1 cellular context compared by ENCODE assay signal in the genomic region with DNA sequence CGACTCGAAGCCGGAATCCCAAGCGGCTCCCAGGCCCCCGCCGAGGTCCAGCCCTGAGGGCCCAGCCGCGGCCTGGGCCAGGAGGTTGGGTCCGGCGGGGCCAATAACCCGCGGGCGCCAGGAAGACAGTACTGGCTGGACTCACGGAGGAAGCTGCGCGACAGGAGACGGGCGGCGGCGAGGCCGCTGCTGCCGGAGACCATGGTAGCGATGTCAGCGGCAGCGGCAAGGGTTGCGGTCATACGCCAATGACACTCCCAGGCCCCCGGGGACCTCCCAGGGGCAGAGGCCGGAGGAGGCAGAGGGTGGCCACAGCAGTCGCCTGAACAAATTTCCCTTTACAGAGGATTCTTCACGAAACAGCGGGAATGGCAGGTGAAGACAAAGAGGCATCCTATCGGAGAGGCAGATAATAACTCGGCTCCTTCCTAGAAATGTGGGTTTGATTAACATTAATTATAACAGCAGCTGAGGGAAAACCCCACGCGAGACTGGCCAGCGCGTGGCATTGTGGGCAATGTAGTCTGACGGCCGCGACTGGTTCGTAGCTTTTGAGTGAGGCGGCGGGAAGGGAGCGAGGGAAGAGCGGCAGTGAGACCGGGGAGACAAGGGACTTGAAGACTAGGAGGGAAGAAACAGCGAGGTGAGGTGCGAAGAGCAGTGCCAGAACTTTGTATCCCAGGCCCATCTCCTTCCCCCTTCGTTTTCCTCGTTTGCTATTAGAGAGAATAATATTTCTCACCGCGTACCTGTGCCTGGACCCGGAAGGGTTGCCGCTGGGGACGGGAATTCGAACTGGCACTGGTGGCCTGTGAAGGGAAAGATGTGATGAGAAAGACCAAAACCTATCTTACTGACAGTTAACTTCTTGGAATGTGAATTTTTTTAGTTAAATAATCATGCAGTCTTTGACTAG.
TF ChIP-seq lines count a peak whose summit lies in the region.

A gene (minus strand): TSS at position 253 of the 916 bp plus-strand sequence. CDS start 11 bp downstream, at position 242.

TF ChIP-seq in HepG2, 621 proteins besides CTCF, POLR2A, EP300 and RAD21 (continued from another document and continues in another):
- TF ChIP-seq, protein P1, sequence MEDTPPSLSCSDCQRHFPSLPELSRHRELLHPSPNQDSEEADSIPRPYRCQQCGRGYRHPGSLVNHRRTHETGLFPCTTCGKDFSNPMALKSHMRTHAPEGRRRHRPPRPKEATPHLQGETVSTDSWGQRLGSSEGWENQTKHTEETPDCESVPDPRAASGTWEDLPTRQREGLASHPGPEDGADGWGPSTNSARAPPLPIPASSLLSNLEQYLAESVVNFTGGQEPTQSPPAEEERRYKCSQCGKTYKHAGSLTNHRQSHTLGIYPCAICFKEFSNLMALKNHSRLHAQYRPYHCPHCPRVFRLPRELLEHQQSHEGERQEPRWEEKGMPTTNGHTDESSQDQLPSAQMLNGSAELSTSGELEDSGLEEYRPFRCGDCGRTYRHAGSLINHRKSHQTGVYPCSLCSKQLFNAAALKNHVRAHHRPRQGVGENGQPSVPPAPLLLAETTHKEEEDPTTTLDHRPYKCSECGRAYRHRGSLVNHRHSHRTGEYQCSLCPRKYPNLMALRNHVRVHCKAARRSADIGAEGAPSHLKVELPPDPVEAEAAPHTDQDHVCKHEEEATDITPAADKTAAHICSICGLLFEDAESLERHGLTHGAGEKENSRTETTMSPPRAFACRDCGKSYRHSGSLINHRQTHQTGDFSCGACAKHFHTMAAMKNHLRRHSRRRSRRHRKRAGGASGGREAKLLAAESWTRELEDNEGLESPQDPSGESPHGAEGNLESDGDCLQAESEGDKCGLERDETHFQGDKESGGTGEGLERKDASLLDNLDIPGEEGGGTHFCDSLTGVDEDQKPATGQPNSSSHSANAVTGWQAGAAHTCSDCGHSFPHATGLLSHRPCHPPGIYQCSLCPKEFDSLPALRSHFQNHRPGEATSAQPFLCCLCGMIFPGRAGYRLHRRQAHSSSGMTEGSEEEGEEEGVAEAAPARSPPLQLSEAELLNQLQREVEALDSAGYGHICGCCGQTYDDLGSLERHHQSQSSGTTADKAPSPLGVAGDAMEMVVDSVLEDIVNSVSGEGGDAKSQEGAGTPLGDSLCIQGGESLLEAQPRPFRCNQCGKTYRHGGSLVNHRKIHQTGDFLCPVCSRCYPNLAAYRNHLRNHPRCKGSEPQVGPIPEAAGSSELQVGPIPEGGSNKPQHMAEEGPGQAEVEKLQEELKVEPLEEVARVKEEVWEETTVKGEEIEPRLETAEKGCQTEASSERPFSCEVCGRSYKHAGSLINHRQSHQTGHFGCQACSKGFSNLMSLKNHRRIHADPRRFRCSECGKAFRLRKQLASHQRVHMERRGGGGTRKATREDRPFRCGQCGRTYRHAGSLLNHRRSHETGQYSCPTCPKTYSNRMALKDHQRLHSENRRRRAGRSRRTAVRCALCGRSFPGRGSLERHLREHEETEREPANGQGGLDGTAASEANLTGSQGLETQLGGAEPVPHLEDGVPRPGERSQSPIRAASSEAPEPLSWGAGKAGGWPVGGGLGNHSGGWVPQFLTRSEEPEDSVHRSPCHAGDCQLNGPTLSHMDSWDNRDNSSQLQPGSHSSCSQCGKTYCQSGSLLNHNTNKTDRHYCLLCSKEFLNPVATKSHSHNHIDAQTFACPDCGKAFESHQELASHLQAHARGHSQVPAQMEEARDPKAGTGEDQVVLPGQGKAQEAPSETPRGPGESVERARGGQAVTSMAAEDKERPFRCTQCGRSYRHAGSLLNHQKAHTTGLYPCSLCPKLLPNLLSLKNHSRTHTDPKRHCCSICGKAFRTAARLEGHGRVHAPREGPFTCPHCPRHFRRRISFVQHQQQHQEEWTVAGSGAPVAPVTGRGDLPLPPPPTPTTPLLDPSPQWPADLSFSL (CRISPR knock-in tag; IDR thresholded peaks at IDR 0.05): no peak
- TF ChIP-seq ZNF674 (CRISPR knock-in tag; IDR thresholded peaks at IDR 0.05; ENCODE audit: low read depth): no peak
- no peak for TF ChIP-seq ZNF792 (CRISPR knock-in tag; IDR thresholded peaks at IDR 0.05)
- TF ChIP-seq SMARCE1 (IDR thresholded peaks at IDR 0.05; ENCODE audit: borderline replicate concordance): no peak
- TF ChIP-seq, protein P2, sequence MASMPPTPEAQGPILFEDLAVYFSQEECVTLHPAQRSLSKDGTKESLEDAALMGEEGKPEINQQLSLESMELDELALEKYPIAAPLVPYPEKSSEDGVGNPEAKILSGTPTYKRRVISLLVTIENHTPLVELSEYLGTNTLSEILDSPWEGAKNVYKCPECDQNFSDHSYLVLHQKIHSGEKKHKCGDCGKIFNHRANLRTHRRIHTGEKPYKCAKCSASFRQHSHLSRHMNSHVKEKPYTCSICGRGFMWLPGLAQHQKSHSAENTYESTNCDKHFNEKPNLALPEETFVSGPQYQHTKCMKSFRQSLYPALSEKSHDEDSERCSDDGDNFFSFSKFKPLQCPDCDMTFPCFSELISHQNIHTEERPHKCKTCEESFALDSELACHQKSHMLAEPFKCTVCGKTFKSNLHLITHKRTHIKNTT (CRISPR knock-in tag; IDR thresholded peaks at IDR 0.05): no peak
- no peak; the same call in 1 of the 2 replicates for TF ChIP-seq ZBTB3 (CRISPR knock-in tag; IDR thresholded peaks at IDR 0.05; ENCODE audit: borderline replicate concordance, low read depth)
- no peak for TF ChIP-seq ZNF432 (CRISPR knock-in tag; IDR thresholded peaks at IDR 0.05; ENCODE audit: borderline replicate concordance)
- TF ChIP-seq ZNF101 (CRISPR knock-in tag; IDR thresholded peaks at IDR 0.05; ENCODE audit: borderline replicate concordance, low read depth): no peak
- TF ChIP-seq ZNF430 (CRISPR knock-in tag; IDR thresholded peaks at IDR 0.05): no peak
- TF ChIP-seq CREM (IDR thresholded peaks at IDR 0.05): peak; percentile 97
- TF ChIP-seq CREM (CRISPR knock-in tag; IDR thresholded peaks at IDR 0.05): no peak
- TF ChIP-seq RBM22 (optimal IDR thresholded peaks at IDR 0.05; ENCODE audit: low read length): no peak
- TF ChIP-seq EZH2 (conservative IDR thresholded peaks at IDR 0.05; ENCODE audit: low read depth, low read length): no peak
- no peak for TF ChIP-seq PRMT3 (CRISPR knock-in tag; IDR thresholded peaks at IDR 0.05; ENCODE audit: borderline replicate concordance, low read depth)
- TF ChIP-seq, protein P3, sequence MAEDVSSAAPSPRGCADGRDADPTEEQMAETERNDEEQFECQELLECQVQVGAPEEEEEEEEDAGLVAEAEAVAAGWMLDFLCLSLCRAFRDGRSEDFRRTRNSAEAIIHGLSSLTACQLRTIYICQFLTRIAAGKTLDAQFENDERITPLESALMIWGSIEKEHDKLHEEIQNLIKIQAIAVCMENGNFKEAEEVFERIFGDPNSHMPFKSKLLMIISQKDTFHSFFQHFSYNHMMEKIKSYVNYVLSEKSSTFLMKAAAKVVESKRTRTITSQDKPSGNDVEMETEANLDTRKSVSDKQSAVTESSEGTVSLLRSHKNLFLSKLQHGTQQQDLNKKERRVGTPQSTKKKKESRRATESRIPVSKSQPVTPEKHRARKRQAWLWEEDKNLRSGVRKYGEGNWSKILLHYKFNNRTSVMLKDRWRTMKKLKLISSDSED (CRISPR knock-in tag; IDR thresholded peaks at IDR 0.05): no peak
- TF ChIP-seq, protein P4, sequence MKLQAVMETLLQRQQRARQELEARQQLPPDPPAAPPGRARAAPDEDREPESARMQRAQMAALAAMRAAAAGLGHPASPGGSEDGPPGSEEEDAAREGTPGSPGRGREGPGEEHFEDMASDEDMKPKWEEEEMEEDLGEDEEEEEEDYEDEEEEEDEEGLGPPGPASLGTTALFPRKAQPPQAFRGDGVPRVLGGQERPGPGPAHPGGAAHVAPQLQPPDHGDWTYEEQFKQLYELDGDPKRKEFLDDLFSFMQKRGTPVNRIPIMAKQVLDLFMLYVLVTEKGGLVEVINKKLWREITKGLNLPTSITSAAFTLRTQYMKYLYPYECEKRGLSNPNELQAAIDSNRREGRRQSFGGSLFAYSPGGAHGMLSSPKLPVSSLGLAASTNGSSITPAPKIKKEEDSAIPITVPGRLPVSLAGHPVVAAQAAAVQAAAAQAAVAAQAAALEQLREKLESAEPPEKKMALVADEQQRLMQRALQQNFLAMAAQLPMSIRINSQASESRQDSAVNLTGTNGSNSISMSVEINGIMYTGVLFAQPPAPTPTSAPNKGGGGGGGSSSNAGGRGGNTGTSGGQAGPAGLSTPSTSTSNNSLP (IDR thresholded peaks at IDR 0.05; ENCODE audit: low read depth, low read length): peak; percentile 98
- peak; percentile 83 for TF ChIP-seq RBM39 (IDR thresholded peaks at IDR 0.05; ENCODE audit: low read depth, low read length, poor library complexity, severe bottlenecking)
- TF ChIP-seq, protein P5, sequence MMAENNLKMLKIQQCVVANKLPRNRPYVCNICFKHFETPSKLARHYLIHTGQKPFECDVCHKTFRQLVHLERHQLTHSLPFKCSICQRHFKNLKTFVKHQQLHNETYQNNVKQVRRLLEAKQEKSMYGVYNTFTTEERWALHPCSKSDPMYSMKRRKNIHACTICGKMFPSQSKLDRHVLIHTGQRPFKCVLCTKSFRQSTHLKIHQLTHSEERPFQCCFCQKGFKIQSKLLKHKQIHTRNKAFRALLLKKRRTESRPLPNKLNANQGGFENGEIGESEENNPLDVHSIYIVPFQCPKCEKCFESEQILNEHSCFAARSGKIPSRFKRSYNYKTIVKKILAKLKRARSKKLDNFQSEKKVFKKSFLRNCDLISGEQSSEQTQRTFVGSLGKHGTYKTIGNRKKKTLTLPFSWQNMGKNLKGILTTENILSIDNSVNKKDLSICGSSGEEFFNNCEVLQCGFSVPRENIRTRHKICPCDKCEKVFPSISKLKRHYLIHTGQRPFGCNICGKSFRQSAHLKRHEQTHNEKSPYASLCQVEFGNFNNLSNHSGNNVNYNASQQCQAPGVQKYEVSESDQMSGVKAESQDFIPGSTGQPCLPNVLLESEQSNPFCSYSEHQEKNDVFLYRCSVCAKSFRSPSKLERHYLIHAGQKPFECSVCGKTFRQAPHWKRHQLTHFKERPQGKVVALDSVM (CRISPR knock-in tag; IDR thresholded peaks at IDR 0.05): peak; percentile 52; the same call in 1 of the 2 replicates
- peak; percentile 42; the same call in 1 of the 2 replicates for TF ChIP-seq ZNF768 (CRISPR knock-in tag; IDR thresholded peaks at IDR 0.05)
- TF ChIP-seq ZSCAN21 (CRISPR knock-in tag; IDR thresholded peaks at IDR 0.05; ENCODE audit: borderline replicate concordance): no peak
- TF ChIP-seq, protein P6, sequence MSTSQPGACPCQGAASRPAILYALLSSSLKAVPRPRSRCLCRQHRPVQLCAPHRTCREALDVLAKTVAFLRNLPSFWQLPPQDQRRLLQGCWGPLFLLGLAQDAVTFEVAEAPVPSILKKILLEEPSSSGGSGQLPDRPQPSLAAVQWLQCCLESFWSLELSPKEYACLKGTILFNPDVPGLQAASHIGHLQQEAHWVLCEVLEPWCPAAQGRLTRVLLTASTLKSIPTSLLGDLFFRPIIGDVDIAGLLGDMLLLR (CRISPR knock-in tag; IDR thresholded peaks at IDR 0.05): no peak
- TF ChIP-seq, protein P7, sequence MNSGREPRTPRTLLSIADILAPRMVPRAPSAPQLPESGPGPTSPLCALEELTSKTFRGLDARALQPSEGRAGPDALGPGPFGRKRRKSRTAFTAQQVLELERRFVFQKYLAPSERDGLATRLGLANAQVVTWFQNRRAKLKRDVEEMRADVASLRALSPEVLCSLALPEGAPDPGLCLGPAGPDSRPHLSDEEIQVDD (CRISPR knock-in tag; IDR thresholded peaks at IDR 0.05; ENCODE audit: borderline replicate concordance): no peak
- TF ChIP-seq XRCC5 (optimal IDR thresholded peaks at IDR 0.05; ENCODE audit: low read length): peak; percentile 13
- TF ChIP-seq ZC3H4 (CRISPR knock-in tag; IDR thresholded peaks at IDR 0.05; ENCODE audit: borderline replicate concordance): no peak
- 0 out of 2 replicates have a peak, but pooled peaks have one; percentile 41 for TF ChIP-seq ZNF775 (CRISPR knock-in tag; IDR thresholded peaks at IDR 0.05; ENCODE audit: borderline replicate concordance)
- no peak for TF ChIP-seq ZNF329 (CRISPR knock-in tag; IDR thresholded peaks at IDR 0.05; ENCODE audit: low read depth)
- TF ChIP-seq, protein P8, sequence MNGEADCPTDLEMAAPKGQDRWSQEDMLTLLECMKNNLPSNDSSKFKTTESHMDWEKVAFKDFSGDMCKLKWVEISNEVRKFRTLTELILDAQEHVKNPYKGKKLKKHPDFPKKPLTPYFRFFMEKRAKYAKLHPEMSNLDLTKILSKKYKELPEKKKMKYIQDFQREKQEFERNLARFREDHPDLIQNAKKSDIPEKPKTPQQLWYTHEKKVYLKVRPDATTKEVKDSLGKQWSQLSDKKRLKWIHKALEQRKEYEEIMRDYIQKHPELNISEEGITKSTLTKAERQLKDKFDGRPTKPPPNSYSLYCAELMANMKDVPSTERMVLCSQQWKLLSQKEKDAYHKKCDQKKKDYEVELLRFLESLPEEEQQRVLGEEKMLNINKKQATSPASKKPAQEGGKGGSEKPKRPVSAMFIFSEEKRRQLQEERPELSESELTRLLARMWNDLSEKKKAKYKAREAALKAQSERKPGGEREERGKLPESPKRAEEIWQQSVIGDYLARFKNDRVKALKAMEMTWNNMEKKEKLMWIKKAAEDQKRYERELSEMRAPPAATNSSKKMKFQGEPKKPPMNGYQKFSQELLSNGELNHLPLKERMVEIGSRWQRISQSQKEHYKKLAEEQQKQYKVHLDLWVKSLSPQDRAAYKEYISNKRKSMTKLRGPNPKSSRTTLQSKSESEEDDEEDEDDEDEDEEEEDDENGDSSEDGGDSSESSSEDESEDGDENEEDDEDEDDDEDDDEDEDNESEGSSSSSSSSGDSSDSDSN (CRISPR knock-in tag; IDR thresholded peaks at IDR 0.05): peak; percentile 93
- 0 out of 2 replicates have a peak, but pooled peaks have one; percentile 28 for TF ChIP-seq POGZ (CRISPR knock-in tag; IDR thresholded peaks at IDR 0.05)
- 0 out of 2 replicates have a peak, but pooled peaks have one; percentile 6 for TF ChIP-seq ZNF546 (CRISPR knock-in tag; conservative IDR thresholded peaks at IDR 0.05)
- TF ChIP-seq ZFP82 (CRISPR knock-in tag; IDR thresholded peaks at IDR 0.05; ENCODE audit: borderline replicate concordance): 0 out of 2 replicates have a peak, but pooled peaks have one; percentile 21
- TF ChIP-seq ZNF839 (CRISPR knock-in tag; IDR thresholded peaks at IDR 0.05; ENCODE audit: borderline replicate concordance): 0 out of 2 replicates have a peak, but pooled peaks have one; percentile 53
- TF ChIP-seq, protein P9, sequence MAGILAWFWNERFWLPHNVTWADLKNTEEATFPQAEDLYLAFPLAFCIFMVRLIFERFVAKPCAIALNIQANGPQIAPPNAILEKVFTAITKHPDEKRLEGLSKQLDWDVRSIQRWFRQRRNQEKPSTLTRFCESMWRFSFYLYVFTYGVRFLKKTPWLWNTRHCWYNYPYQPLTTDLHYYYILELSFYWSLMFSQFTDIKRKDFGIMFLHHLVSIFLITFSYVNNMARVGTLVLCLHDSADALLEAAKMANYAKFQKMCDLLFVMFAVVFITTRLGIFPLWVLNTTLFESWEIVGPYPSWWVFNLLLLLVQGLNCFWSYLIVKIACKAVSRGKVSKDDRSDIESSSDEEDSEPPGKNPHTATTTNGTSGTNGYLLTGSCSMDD (CRISPR knock-in tag; IDR thresholded peaks at IDR 0.05): no peak
- peak; percentile 86 for TF ChIP-seq NR2F6 (IDR thresholded peaks at IDR 0.05)
- peak; percentile 18; the same call in 1 of the 2 replicates for TF ChIP-seq NR2F6 (CRISPR knock-in tag; IDR thresholded peaks at IDR 0.05)
